Comparison of ENCODE assay signal across 5 cellular contexts in genomic region chr4:189733507-189733906, GRCh38.
DNase-seq lines count a peak whose midpoint lies in the region; ATAC-seq lines count a peak whose summit lies in the region.
"Not testable (repeated sequence)": the region's sequence is repeated elsewhere in the genome, so short reads cannot be mapped to it uniquely, and the experiment has no call there.

No MANE protein-coding gene starts in this region.

- H3K4me3 ChIP-seq in right cardiac atrium (ENCODE audit: low read length), result not testable (repeated sequence)

- WGBS in right cardiac atrium, result 45% methylated on average over 5 of the region's 5 CpGs

- not testable (repeated sequence) for H3K4me1 ChIP-seq in right cardiac atrium (ENCODE audit: control insufficient read depth, insufficient read depth, low read length)

- not testable (repeated sequence) for H3K9me3 ChIP-seq in right cardiac atrium (ENCODE audit: control insufficient read depth, low read length)

- intact Hi-C loops in Right ventricle myocardium superior (cut with DNase I); left ventricle myocardium superior (cut with micrococcal nuclease); right cardiac atrium (cut with DNase I): not testable (repeated sequence)

- not testable (repeated sequence) for H3K27ac ChIP-seq in right cardiac atrium (ENCODE audit: low read length)

- H3K27me3 ChIP-seq in right cardiac atrium (ENCODE audit: control insufficient read depth, insufficient read depth), result not testable (repeated sequence)

- DNase-seq in NCI-H1092 treated with DMSO at 0.1 percent for 48 hours (lab: John Stamatoyannopoulos, UW), result peak; percentile 26
- peak; percentile 27 to 34 for DNase-seq in SHP77 (lab: John Stamatoyannopoulos, UW)
- DNase-seq in Right ventricle myocardium superior, left ventricle myocardium superior, right cardiac atrium: not testable (repeated sequence)

- ATAC-seq in Right ventricle myocardium superior (ENCODE audit: poor library complexity), result peak; percentile 52
- peak; percentile 43 for ATAC-seq in left ventricle myocardium superior
- peak; percentile 57 to 66 for ATAC-seq in right cardiac atrium
